1 cellular context compared by ENCODE assay signal in the genomic region with DNA sequence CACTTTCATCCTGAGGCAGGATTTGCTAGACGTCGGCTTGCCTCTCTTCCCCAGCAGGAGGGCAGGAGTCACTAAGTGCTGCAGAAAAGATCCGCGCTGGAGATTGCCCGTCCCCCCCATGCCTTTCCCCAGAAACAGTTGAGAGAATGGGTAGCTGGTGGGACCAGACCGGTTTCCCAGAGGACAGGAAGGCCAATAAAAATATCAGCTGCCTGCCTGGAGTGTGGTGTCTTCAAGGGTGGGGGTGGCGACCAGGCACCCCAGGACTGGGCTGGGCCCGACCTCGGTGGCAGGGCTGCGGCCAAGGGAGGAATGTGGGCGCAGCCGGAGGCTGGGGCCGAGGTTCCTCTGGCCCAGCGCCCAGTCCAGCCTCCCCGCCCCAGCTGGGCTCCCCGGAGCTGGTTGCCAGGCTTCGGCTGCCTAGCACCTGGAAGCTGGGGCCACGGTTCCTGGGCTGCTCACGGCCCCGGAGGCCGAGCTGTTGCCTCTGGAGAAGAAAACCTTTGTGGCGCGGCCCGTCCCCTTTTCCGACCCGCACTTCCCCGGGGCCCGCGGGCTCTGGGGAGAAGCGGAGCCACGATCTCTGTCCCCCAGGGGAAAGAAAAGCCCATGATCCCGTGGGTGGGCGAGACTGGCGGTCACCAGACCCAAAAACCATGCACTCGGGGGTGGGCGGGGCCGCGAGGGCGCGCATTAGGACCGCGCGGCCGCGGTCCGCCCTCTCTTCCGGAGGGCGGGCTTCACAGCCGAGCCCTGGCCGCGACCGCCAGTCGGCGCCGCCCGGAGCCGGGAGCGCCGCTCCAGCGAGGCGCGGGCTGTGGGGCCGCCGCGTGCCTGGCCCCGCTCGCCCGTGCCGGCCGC.
TF ChIP-seq lines count a peak whose summit lies in the region.

A gene with protein sequence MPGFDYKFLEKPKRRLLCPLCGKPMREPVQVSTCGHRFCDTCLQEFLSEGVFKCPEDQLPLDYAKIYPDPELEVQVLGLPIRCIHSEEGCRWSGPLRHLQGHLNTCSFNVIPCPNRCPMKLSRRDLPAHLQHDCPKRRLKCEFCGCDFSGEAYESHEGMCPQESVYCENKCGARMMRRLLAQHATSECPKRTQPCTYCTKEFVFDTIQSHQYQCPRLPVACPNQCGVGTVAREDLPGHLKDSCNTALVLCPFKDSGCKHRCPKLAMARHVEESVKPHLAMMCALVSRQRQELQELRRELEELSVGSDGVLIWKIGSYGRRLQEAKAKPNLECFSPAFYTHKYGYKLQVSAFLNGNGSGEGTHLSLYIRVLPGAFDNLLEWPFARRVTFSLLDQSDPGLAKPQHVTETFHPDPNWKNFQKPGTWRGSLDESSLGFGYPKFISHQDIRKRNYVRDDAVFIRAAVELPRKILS (plus strand): TSS at position 769 of the 861 bp plus-strand sequence. CDS start 102 bp downstream, outside the sequence.

TF ChIP-seq in K562, 482 proteins besides CTCF, POLR2A, EP300 and RAD21 (continued from another document and continues in another):
- TF ChIP-seq, protein P1, sequence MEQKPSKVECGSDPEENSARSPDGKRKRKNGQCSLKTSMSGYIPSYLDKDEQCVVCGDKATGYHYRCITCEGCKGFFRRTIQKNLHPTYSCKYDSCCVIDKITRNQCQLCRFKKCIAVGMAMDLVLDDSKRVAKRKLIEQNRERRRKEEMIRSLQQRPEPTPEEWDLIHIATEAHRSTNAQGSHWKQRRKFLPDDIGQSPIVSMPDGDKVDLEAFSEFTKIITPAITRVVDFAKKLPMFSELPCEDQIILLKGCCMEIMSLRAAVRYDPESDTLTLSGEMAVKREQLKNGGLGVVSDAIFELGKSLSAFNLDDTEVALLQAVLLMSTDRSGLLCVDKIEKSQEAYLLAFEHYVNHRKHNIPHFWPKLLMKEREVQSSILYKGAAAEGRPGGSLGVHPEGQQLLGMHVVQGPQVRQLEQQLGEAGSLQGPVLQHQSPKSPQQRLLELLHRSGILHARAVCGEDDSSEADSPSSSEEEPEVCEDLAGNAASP (IDR thresholded peaks at IDR 0.05), result no peak
- TF ChIP-seq ZC3H11A (IDR thresholded peaks at IDR 0.05; ENCODE audit: low read depth, low read length), result no peak; the same call in 1 of the 2 replicates
- TF ChIP-seq, protein P2, sequence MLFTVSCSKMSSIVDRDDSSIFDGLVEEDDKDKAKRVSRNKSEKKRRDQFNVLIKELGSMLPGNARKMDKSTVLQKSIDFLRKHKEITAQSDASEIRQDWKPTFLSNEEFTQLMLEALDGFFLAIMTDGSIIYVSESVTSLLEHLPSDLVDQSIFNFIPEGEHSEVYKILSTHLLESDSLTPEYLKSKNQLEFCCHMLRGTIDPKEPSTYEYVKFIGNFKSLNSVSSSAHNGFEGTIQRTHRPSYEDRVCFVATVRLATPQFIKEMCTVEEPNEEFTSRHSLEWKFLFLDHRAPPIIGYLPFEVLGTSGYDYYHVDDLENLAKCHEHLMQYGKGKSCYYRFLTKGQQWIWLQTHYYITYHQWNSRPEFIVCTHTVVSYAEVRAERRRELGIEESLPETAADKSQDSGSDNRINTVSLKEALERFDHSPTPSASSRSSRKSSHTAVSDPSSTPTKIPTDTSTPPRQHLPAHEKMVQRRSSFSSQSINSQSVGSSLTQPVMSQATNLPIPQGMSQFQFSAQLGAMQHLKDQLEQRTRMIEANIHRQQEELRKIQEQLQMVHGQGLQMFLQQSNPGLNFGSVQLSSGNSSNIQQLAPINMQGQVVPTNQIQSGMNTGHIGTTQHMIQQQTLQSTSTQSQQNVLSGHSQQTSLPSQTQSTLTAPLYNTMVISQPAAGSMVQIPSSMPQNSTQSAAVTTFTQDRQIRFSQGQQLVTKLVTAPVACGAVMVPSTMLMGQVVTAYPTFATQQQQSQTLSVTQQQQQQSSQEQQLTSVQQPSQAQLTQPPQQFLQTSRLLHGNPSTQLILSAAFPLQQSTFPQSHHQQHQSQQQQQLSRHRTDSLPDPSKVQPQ (CRISPR knock-in tag; IDR thresholded peaks at IDR 0.05; ENCODE audit: borderline replicate concordance), result no peak
- no peak for TF ChIP-seq TCF7L2 (IDR thresholded peaks at IDR 0.05; ENCODE audit: low read depth, low read length)
- no peak for TF ChIP-seq EHMT2 (IDR thresholded peaks at IDR 0.05)
- no peak for TF ChIP-seq HDAC3 (IDR thresholded peaks at IDR 0.05; ENCODE audit: borderline replicate concordance, partially characterized antibody)
- TF ChIP-seq, protein P3, sequence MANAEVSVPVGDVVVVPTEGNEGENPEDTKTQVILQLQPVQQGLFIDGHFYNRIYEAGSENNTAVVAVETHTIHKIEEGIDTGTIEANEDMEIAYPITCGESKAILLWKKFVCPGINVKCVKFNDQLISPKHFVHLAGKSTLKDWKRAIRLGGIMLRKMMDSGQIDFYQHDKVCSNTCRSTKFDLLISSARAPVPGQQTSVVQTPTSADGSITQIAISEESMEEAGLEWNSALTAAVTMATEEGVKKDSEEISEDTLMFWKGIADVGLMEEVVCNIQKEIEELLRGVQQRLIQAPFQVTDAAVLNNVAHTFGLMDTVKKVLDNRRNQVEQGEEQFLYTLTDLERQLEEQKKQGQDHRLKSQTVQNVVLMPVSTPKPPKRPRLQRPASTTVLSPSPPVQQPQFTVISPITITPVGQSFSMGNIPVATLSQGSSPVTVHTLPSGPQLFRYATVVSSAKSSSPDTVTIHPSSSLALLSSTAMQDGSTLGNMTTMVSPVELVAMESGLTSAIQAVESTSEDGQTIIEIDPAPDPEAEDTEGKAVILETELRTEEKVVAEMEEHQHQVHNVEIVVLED (CRISPR knock-in tag; IDR thresholded peaks at IDR 0.05), result 0 out of 2 replicates have a peak, but pooled peaks have one; percentile 19
- no peak for TF ChIP-seq PRMT5 (CRISPR knock-in tag; IDR thresholded peaks at IDR 0.05)
- no peak for TF ChIP-seq XRCC3 (IDR thresholded peaks at IDR 0.05)
- TF ChIP-seq, protein P4, sequence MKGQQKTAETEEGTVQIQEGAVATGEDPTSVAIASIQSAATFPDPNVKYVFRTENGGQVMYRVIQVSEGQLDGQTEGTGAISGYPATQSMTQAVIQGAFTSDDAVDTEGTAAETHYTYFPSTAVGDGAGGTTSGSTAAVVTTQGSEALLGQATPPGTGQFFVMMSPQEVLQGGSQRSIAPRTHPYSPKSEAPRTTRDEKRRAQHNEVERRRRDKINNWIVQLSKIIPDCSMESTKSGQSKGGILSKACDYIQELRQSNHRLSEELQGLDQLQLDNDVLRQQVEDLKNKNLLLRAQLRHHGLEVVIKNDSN (CRISPR knock-in tag; IDR thresholded peaks at IDR 0.05), result no peak
- peak; percentile 27; the same call in 1 of the 2 replicates for TF ChIP-seq ELF2 (CRISPR knock-in tag; IDR thresholded peaks at IDR 0.05)
- TF ChIP-seq TFAM (CRISPR knock-in tag; conservative IDR thresholded peaks at IDR 0.05), result no peak
- TF ChIP-seq BDP1 (IDR thresholded peaks at IDR 0.05; ENCODE audit: insufficient read depth, insufficient read length), result no peak
- TF ChIP-seq EZH2 (IDR thresholded peaks at IDR 0.05; ENCODE audit: borderline replicate concordance, low read depth, low read length), result no peak
- TF ChIP-seq, protein P5, sequence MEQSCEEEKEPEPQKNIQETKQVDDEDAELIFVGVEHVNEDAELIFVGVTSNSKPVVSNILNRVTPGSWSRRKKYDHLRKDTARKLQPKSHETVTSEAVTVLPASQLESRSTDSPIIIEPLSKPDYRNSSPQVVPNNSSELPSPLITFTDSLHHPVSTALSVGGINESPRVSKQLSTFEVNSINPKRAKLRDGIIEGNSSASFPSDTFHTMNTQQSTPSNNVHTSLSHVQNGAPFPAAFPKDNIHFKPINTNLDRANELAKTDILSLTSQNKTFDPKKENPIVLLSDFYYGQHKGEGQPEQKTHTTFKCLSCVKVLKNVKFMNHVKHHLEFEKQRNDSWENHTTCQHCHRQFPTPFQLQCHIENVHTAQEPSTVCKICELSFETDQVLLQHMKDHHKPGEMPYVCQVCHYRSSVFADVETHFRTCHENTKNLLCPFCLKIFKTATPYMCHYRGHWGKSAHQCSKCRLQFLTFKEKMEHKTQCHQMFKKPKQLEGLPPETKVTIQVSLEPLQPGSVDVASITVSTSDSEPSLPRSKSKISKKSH (CRISPR knock-in tag; IDR thresholded peaks at IDR 0.05), result no peak
- TF ChIP-seq, protein P6, sequence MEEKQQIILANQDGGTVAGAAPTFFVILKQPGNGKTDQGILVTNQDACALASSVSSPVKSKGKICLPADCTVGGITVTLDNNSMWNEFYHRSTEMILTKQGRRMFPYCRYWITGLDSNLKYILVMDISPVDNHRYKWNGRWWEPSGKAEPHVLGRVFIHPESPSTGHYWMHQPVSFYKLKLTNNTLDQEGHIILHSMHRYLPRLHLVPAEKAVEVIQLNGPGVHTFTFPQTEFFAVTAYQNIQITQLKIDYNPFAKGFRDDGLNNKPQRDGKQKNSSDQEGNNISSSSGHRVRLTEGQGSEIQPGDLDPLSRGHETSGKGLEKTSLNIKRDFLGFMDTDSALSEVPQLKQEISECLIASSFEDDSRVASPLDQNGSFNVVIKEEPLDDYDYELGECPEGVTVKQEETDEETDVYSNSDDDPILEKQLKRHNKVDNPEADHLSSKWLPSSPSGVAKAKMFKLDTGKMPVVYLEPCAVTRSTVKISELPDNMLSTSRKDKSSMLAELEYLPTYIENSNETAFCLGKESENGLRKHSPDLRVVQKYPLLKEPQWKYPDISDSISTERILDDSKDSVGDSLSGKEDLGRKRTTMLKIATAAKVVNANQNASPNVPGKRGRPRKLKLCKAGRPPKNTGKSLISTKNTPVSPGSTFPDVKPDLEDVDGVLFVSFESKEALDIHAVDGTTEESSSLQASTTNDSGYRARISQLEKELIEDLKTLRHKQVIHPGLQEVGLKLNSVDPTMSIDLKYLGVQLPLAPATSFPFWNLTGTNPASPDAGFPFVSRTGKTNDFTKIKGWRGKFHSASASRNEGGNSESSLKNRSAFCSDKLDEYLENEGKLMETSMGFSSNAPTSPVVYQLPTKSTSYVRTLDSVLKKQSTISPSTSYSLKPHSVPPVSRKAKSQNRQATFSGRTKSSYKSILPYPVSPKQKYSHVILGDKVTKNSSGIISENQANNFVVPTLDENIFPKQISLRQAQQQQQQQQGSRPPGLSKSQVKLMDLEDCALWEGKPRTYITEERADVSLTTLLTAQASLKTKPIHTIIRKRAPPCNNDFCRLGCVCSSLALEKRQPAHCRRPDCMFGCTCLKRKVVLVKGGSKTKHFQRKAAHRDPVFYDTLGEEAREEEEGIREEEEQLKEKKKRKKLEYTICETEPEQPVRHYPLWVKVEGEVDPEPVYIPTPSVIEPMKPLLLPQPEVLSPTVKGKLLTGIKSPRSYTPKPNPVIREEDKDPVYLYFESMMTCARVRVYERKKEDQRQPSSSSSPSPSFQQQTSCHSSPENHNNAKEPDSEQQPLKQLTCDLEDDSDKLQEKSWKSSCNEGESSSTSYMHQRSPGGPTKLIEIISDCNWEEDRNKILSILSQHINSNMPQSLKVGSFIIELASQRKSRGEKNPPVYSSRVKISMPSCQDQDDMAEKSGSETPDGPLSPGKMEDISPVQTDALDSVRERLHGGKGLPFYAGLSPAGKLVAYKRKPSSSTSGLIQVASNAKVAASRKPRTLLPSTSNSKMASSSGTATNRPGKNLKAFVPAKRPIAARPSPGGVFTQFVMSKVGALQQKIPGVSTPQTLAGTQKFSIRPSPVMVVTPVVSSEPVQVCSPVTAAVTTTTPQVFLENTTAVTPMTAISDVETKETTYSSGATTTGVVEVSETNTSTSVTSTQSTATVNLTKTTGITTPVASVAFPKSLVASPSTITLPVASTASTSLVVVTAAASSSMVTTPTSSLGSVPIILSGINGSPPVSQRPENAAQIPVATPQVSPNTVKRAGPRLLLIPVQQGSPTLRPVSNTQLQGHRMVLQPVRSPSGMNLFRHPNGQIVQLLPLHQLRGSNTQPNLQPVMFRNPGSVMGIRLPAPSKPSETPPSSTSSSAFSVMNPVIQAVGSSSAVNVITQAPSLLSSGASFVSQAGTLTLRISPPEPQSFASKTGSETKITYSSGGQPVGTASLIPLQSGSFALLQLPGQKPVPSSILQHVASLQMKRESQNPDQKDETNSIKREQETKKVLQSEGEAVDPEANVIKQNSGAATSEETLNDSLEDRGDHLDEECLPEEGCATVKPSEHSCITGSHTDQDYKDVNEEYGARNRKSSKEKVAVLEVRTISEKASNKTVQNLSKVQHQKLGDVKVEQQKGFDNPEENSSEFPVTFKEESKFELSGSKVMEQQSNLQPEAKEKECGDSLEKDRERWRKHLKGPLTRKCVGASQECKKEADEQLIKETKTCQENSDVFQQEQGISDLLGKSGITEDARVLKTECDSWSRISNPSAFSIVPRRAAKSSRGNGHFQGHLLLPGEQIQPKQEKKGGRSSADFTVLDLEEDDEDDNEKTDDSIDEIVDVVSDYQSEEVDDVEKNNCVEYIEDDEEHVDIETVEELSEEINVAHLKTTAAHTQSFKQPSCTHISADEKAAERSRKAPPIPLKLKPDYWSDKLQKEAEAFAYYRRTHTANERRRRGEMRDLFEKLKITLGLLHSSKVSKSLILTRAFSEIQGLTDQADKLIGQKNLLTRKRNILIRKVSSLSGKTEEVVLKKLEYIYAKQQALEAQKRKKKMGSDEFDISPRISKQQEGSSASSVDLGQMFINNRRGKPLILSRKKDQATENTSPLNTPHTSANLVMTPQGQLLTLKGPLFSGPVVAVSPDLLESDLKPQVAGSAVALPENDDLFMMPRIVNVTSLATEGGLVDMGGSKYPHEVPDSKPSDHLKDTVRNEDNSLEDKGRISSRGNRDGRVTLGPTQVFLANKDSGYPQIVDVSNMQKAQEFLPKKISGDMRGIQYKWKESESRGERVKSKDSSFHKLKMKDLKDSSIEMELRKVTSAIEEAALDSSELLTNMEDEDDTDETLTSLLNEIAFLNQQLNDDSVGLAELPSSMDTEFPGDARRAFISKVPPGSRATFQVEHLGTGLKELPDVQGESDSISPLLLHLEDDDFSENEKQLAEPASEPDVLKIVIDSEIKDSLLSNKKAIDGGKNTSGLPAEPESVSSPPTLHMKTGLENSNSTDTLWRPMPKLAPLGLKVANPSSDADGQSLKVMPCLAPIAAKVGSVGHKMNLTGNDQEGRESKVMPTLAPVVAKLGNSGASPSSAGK (IDR thresholded peaks at IDR 0.05), result peak; percentile 40
- TF ChIP-seq MAFF (IDR thresholded peaks at IDR 0.05; ENCODE audit: low read length), result no peak
- no peak for TF ChIP-seq PRPF4 (IDR thresholded peaks at IDR 0.05; ENCODE audit: insufficient read depth, low read depth, low read length, poor library complexity, severe bottlenecking)
- TF ChIP-seq ZNF133 (CRISPR knock-in tag; IDR thresholded peaks at IDR 0.05), result no peak
- no peak for TF ChIP-seq ZNF217 (CRISPR knock-in tag; IDR thresholded peaks at IDR 0.05)
- no peak for TF ChIP-seq NCOA4 (IDR thresholded peaks at IDR 0.05; ENCODE audit: partially characterized antibody)
- TF ChIP-seq ARID2 (IDR thresholded peaks at IDR 0.05), result no peak
- TF ChIP-seq ZNF232 (CRISPR knock-in tag; IDR thresholded peaks at IDR 0.05), result no peak
- no peak for TF ChIP-seq ZFPM2 (CRISPR knock-in tag; IDR thresholded peaks at IDR 0.05)
- TF ChIP-seq JUNB (CRISPR knock-in tag; conservative IDR thresholded peaks at IDR 0.05), result no peak
- no peak for TF ChIP-seq RHOXF2B (CRISPR knock-in tag; conservative IDR thresholded peaks at IDR 0.05)
- TF ChIP-seq, protein P7, sequence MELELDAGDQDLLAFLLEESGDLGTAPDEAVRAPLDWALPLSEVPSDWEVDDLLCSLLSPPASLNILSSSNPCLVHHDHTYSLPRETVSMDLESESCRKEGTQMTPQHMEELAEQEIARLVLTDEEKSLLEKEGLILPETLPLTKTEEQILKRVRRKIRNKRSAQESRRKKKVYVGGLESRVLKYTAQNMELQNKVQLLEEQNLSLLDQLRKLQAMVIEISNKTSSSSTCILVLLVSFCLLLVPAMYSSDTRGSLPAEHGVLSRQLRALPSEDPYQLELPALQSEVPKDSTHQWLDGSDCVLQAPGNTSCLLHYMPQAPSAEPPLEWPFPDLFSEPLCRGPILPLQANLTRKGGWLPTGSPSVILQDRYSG (tag; conservative IDR thresholded peaks at IDR 0.05; ENCODE audit: low read depth), result 0 out of 2 replicates have a peak, but pooled peaks have one; percentile 48
- no peak for TF ChIP-seq XRCC4 (IDR thresholded peaks at IDR 0.05; ENCODE audit: extremely low read depth, insufficient read depth, insufficient read length)
- peak; percentile 43; the same call in 1 of the 2 replicates for TF ChIP-seq FOSL1 (tag; conservative IDR thresholded peaks at IDR 0.05)
- peak; percentile 67 for TF ChIP-seq MXI1 (IDR thresholded peaks at IDR 0.05; ENCODE audit: low read depth, low read length)
